Comparison of ENCODE assay signal across 19 cellular contexts in genomic region chr10:22344204-22344603, GRCh38. TPM values are rescaled to one million over a fixed set of nuclear protein-coding genes. Genes with fewer than 3 reads are reported as not detected.
A peak's percentile ranks its signal among the peaks of the same experiment; 100 is the strongest.
DNase-seq lines count a peak whose midpoint lies in the region; ATAC-seq and TF ChIP-seq lines count a peak whose summit lies in the region.
"Had no signal": no experiment of that assay in that cellular context is flagged by ENCODE, and none has a peak within 500 bp of the region (broad histone marks: within the 10 kb centered on the region; RNA-seq: fewer than 3 reads in every experiment).

No MANE protein-coding gene starts in this region.

- no peaks in the 10 kb centered on the region for H3K9me3 Mint-ChIP-seq in activated naive CD4-positive, alpha-beta T cell treated with anti-CD3 and anti-CD28 coated beads for 36 hours
- peaks cover 3 to 5% of the 10 kb centered on the region in 2 donors for H3K9me3 Mint-ChIP-seq in activated naive CD4-positive, alpha-beta T cell treated with anti-CD3 and anti-CD28 coated beads, Interleukin-2, amount 50 U/mL, for 72 hours
- no peaks in the 10 kb centered on the region for H3K9me3 Mint-ChIP-seq in activated T-helper 2 cell treated with anti-CD3 and anti-CD28 coated beads, Interferon-gamma antibody, Interleukin-2, Interleukin-4, amounts not matched to agents 10 μg/mL and 5 μg/mL and 100 μg/mL, durations not matched to agents 14 hours and 24 hours and 36 hours
- H3K9me3 Mint-ChIP-seq in stimulated activated effector memory CD8-positive, alpha-beta T cell treated with anti-CD3 and anti-CD28 coated beads, Interleukin-12 subunit alpha, Interleukin-12 subunit beta, amount 100 ng/mL, for 72 hours = peaks cover 3% of the 10 kb centered on the region
- H3K9me3 Mint-ChIP-seq: mesothelial cell of epicardium had no signal

- no peaks in the 10 kb centered on the region for H3F3A ChIP-seq in GM23248 (ENCODE audit: insufficient read depth)

- ATAC-seq in activated naive CD4-positive, alpha-beta T cell treated with anti-CD3 and anti-CD28 coated beads, Interleukin-2, amount 50 U/mL, for 72 hours = no peak
- no peak for ATAC-seq in stimulated activated effector memory CD8-positive, alpha-beta T cell treated with anti-CD3 and anti-CD28 coated beads, Interleukin-12 subunit alpha, Interleukin-12 subunit beta, amount 100 ng/mL, for 72 hours
- ATAC-seq: right lobe of liver had no signal

- no peak overlapping the region for H3K4me2 ChIP-seq in GM23248 (ENCODE audit: unreplicated experiment)

- H3K79me2 ChIP-seq in GM23248 (ENCODE audit: insufficient read depth) = no peaks in the 10 kb centered on the region

- H3K4me3 Mint-ChIP-seq in activated naive CD4-positive, alpha-beta T cell treated with anti-CD3 and anti-CD28 coated beads for 36 hours = peak overlapping the region; percentile 66
- peak overlapping the region; percentile 45 for H3K4me3 Mint-ChIP-seq in activated T-helper 2 cell treated with anti-CD3 and anti-CD28 coated beads, Interferon-gamma antibody, Interleukin-2, Interleukin-4, amounts not matched to agents 10 μg/mL and 5 μg/mL and 100 μg/mL, durations not matched to agents 14 hours and 24 hours and 36 hours (ENCODE audit: low read depth)
- peak overlapping the region; percentile 27 for H3K4me3 Mint-ChIP-seq in stimulated activated effector memory CD8-positive, alpha-beta T cell treated with anti-CD3 and anti-CD28 coated beads, Interleukin-12 subunit alpha, Interleukin-12 subunit beta, amount 100 ng/mL, for 72 hours

- H3K27ac ChIP-seq in GM23248 = no peak overlapping the region
- H3K27ac ChIP-seq: adrenal gland, right lobe of liver, RWPE1 had no signal

- no peaks in the 10 kb centered on the region for H3K9me2 ChIP-seq in GM23248 (ENCODE audit: insufficient read depth)

- no peak overlapping the region for H2AFZ ChIP-seq in GM23248

- H3K36me3 Mint-ChIP-seq in activated naive CD4-positive, alpha-beta T cell treated with anti-CD3 and anti-CD28 coated beads for 36 hours (ENCODE audit: low read depth) = peaks cover 2% of the 10 kb centered on the region
- peaks cover 17 to 20% of the 10 kb centered on the region in 2 donors for H3K36me3 Mint-ChIP-seq in activated naive CD4-positive, alpha-beta T cell treated with anti-CD3 and anti-CD28 coated beads, Interleukin-2, amount 50 U/mL, for 72 hours
- no peaks in the 10 kb centered on the region for H3K36me3 Mint-ChIP-seq in activated T-helper 2 cell treated with anti-CD3 and anti-CD28 coated beads, Interferon-gamma antibody, Interleukin-2, Interleukin-4, amounts not matched to agents 10 μg/mL and 5 μg/mL and 100 μg/mL, durations not matched to agents 14 hours and 24 hours and 36 hours (ENCODE audit: low read depth)
- H3K36me3 Mint-ChIP-seq in stimulated activated effector memory CD8-positive, alpha-beta T cell treated with anti-CD3 and anti-CD28 coated beads, Interleukin-12 subunit alpha, Interleukin-12 subunit beta, amount 100 ng/mL, for 72 hours = peaks cover 13% of the 10 kb centered on the region
- H3K36me3 Mint-ChIP-seq: mesothelial cell of epicardium had no signal

- peaks cover 5% of the 10 kb centered on the region for H3K4me1 ChIP-seq in GM23248 (ENCODE audit: insufficient read depth)

- intact Hi-C loops in activated naive CD4-positive, alpha-beta T cell treated with anti-CD3 and anti-CD28 coated beads for 36 hours (cut with micrococcal nuclease) = loop anchor here (5.0 to 10.0 kb wide), 4 partner anchors 133 to 751 kb away; partner anchors contain the start of genes MSRB2 and PIP4K2A
- intact Hi-C loops in activated T-helper 2 cell treated with anti-CD3 and anti-CD28 coated beads, Interferon-gamma antibody, Interleukin-2, Interleukin-4, amounts not matched to agents 10 μg/mL and 5 μg/mL and 100 μg/mL, durations not matched to agents 14 hours and 24 hours and 36 hours (cut with micrococcal nuclease) = loop anchor here (1.0 to 5.0 kb wide), 4 partner anchors 9 to 857 kb away; partner anchors contain the start of gene MLLT10

- H3K36me3 ChIP-seq in GM23248 (ENCODE audit: low read depth) = no peaks in the 10 kb centered on the region
- H3K36me3 ChIP-seq: adrenal gland, right lobe of liver had no signal

- no peaks in the 10 kb centered on the region for H4K20me1 ChIP-seq in GM23248 (ENCODE audit: insufficient read depth)

- H3K9ac ChIP-seq in GM23248 = no peak overlapping the region

- no peak for DNase-seq in activated naive CD4-positive, alpha-beta T cell treated with anti-CD3 and anti-CD28 coated beads for 36 hours
- no peak for DNase-seq in activated naive CD4-positive, alpha-beta T cell treated with anti-CD3 and anti-CD28 coated beads, Interleukin-2, amount 50 U/mL, for 72 hours (ENCODE audit: low spot score in 2 of 2)
- DNase-seq in GM20000 (ENCODE audit: low spot score) (peak; percentile 34), GM23248 (no peak), D341Med (ENCODE audit: low spot score) (no peak), H4 (ENCODE audit: low spot score) (no peak)
- no peak for DNase-seq in activated T-helper 2 cell treated with anti-CD3 and anti-CD28 coated beads, Interferon-gamma antibody, Interleukin-2, Interleukin-4, amounts not matched to agents 10 μg/mL and 5 μg/mL and 100 μg/mL, durations not matched to agents 14 hours and 24 hours and 36 hours (ENCODE audit: low spot score)
- DNase-seq in stimulated activated effector memory CD8-positive, alpha-beta T cell treated with anti-CD3 and anti-CD28 coated beads, Interleukin-12 subunit alpha, Interleukin-12 subunit beta, amount 100 ng/mL, for 72 hours (ENCODE audit: low spot score in 2 of 2) = no peak
- DNase-seq: adrenal gland; central memory CD4-positive, alpha-beta T cell; effector CD8-positive, alpha-beta T cell; kidney glomerular epithelial cell; NCI-H1048; NCI-H2107; NCI-H774; right lobe of liver had no signal

- CTCF ChIA-PET in activated naive CD4-positive, alpha-beta T cell treated with anti-CD3 and anti-CD28 coated beads for 36 hours (lab: Charles Lee) = interaction anchor here (1.4 kb wide), 1 partner anchor 645 kb away, joined by 3 read pairs; no protein-coding TSS in a partner anchor

- no peaks in the 10 kb centered on the region for H3K9me3 ChIP-seq in GM23248 (ENCODE audit: low read depth)
- H3K9me3 ChIP-seq: adrenal gland, right lobe of liver had no signal

- H3K27me3 ChIP-seq in GM23248 (replicated peaks; ENCODE audit: insufficient read depth) = peaks cover 80% of the 10 kb centered on the region

- H3K4me3 ChIP-seq in GM23248 = no peak overlapping the region
- H3K4me3 ChIP-seq: adrenal gland, right lobe of liver had no signal

- H3K27me3 Mint-ChIP-seq in activated naive CD4-positive, alpha-beta T cell treated with anti-CD3 and anti-CD28 coated beads for 36 hours (ENCODE audit: low read depth) = peaks cover 55% of the 10 kb centered on the region
- peaks cover 70% of the 10 kb centered on the region for H3K27me3 Mint-ChIP-seq in activated T-helper 2 cell treated with anti-CD3 and anti-CD28 coated beads, Interferon-gamma antibody, Interleukin-2, Interleukin-4, amounts not matched to agents 10 μg/mL and 5 μg/mL and 100 μg/mL, durations not matched to agents 14 hours and 24 hours and 36 hours (ENCODE audit: low read depth)

- WGBS in GM23248 (ENCODE audit: low coverage in 1 of 2, low lambda C conversion rate in 2 of 2, missing lambda C conversion rate in 2 of 2), 2 experiments = 53 to 57% methylated on average over 3 of the region's 3 CpGs

- in situ Hi-C loops in GM23248 (cut with MboI) = no loop called here

- TF ChIP-seq CTCF in GM20000 (IDR thresholded peaks at IDR 0.05; ENCODE audit: extremely low read depth, missing control alignments) = no peak

- no peak overlapping the region for H3K27ac Mint-ChIP-seq in activated naive CD4-positive, alpha-beta T cell treated with anti-CD3 and anti-CD28 coated beads for 36 hours
- no peak overlapping the region for H3K27ac Mint-ChIP-seq in activated naive CD4-positive, alpha-beta T cell treated with anti-CD3 and anti-CD28 coated beads, Interleukin-2, amount 50 U/mL, for 72 hours
- H3K27ac Mint-ChIP-seq in activated T-helper 2 cell treated with anti-CD3 and anti-CD28 coated beads, Interferon-gamma antibody, Interleukin-2, Interleukin-4, amounts not matched to agents 10 μg/mL and 5 μg/mL and 100 μg/mL, durations not matched to agents 14 hours and 24 hours and 36 hours = no peak overlapping the region
- no peak overlapping the region for H3K27ac Mint-ChIP-seq in stimulated activated effector memory CD8-positive, alpha-beta T cell treated with anti-CD3 and anti-CD28 coated beads, Interleukin-12 subunit alpha, Interleukin-12 subunit beta, amount 100 ng/mL, for 72 hours
- H3K27ac Mint-ChIP-seq: mesothelial cell of epicardium had no signal

- peaks cover 14% of the 10 kb centered on the region for H3K4me1 Mint-ChIP-seq in activated naive CD4-positive, alpha-beta T cell treated with anti-CD3 and anti-CD28 coated beads for 36 hours (ENCODE audit: low read depth)
- peaks cover 28% of the 10 kb centered on the region for H3K4me1 Mint-ChIP-seq in activated T-helper 2 cell treated with anti-CD3 and anti-CD28 coated beads, Interferon-gamma antibody, Interleukin-2, Interleukin-4, amounts not matched to agents 10 μg/mL and 5 μg/mL and 100 μg/mL, durations not matched to agents 14 hours and 24 hours and 36 hours (ENCODE audit: low read depth)
- H3K4me1 Mint-ChIP-seq in stimulated activated effector memory CD8-positive, alpha-beta T cell treated with anti-CD3 and anti-CD28 coated beads, Interleukin-12 subunit alpha, Interleukin-12 subunit beta, amount 100 ng/mL, for 72 hours = peaks cover 21% of the 10 kb centered on the region

RNA-seq across cellular contexts. Expression of gene SPAG6, which starts 1.1 kb away (rescaled TPM):
- not detected for total RNA-seq in activated naive CD4-positive, alpha-beta T cell treated with anti-CD3 and anti-CD28 coated beads for 36 hours
- total RNA-seq in activated naive CD4-positive, alpha-beta T cell treated with anti-CD3 and anti-CD28 coated beads, Interleukin-2, amount 50 U/mL, for 72 hours = under 1 TPM in 1 of 2 donors, not detected in 1; 0.19 TPM
- 0.14 and 0.62 TPM in 2 replicates for total RNA-seq in activated T-helper 2 cell treated with anti-CD3 and anti-CD28 coated beads, Interferon-gamma antibody, Interleukin-2, Interleukin-4, amounts not matched to agents 10 μg/mL and 5 μg/mL and 100 μg/mL, durations not matched to agents 14 hours and 24 hours and 36 hours
- total RNA-seq in GM23248 (2014; rRNA removed; shearing (Covaris generic)) = not detected in 2 replicates
- polyA plus RNA-seq in GM23248 (2016; fragmentation: Nextera tagmentation; extraction: Ambion mirVana) = not detected in 2 replicates
- 0.21 TPM in 1 of 2 replicates, not detected in the other for total RNA-seq in H4 (2014; rRNA removed; shearing (Covaris generic))
- total RNA-seq: omental fat pad, right lobe of liver had no signal

RNA-seq across cellular contexts. Expression of gene BMI1, which starts 23.3 kb away (rescaled TPM):
- total RNA-seq in activated naive CD4-positive, alpha-beta T cell treated with anti-CD3 and anti-CD28 coated beads for 36 hours = 10 to 100 TPM; 28.2 to 32.1 TPM
- total RNA-seq in activated naive CD4-positive, alpha-beta T cell treated with anti-CD3 and anti-CD28 coated beads, Interleukin-2, amount 50 U/mL, for 72 hours = 10 to 100 TPM; 42.9 to 48.7 TPM
- 64.2 and 69.0 TPM in 2 replicates for total RNA-seq in activated T-helper 2 cell treated with anti-CD3 and anti-CD28 coated beads, Interferon-gamma antibody, Interleukin-2, Interleukin-4, amounts not matched to agents 10 μg/mL and 5 μg/mL and 100 μg/mL, durations not matched to agents 14 hours and 24 hours and 36 hours
- 66.0 and 77.1 TPM in 2 replicates for total RNA-seq in GM23248 (2014; rRNA removed; shearing (Covaris generic))
- 37.6 and 38.0 TPM in 2 replicates for polyA plus RNA-seq in GM23248 (2016; fragmentation: Nextera tagmentation; extraction: Ambion mirVana)
- total RNA-seq in H4 (2014; rRNA removed; shearing (Covaris generic)) = 50.0 and 58.6 TPM in 2 replicates

RNA-seq across cellular contexts. Expression of gene COMMD3, which starts 28.0 kb away (rescaled TPM):
- total RNA-seq in activated naive CD4-positive, alpha-beta T cell treated with anti-CD3 and anti-CD28 coated beads for 36 hours = 10 to 100 TPM; 64.5 to 69.4 TPM
- total RNA-seq in activated naive CD4-positive, alpha-beta T cell treated with anti-CD3 and anti-CD28 coated beads, Interleukin-2, amount 50 U/mL, for 72 hours = 10 to 100 TPM; 57.3 to 91.3 TPM
- total RNA-seq in activated T-helper 2 cell treated with anti-CD3 and anti-CD28 coated beads, Interferon-gamma antibody, Interleukin-2, Interleukin-4, amounts not matched to agents 10 μg/mL and 5 μg/mL and 100 μg/mL, durations not matched to agents 14 hours and 24 hours and 36 hours = 92.1 and 105 TPM in 2 replicates
- total RNA-seq in GM23248 (2014; rRNA removed; shearing (Covaris generic)) = 26.4 and 48.2 TPM in 2 replicates
- 103 and 104 TPM in 2 replicates for polyA plus RNA-seq in GM23248 (2016; fragmentation: Nextera tagmentation; extraction: Ambion mirVana)
- 44.9 and 45.2 TPM in 2 replicates for total RNA-seq in H4 (2014; rRNA removed; shearing (Covaris generic))
